Comparison of ENCODE assay signal across 19 cellular contexts in the genomic region with DNA sequence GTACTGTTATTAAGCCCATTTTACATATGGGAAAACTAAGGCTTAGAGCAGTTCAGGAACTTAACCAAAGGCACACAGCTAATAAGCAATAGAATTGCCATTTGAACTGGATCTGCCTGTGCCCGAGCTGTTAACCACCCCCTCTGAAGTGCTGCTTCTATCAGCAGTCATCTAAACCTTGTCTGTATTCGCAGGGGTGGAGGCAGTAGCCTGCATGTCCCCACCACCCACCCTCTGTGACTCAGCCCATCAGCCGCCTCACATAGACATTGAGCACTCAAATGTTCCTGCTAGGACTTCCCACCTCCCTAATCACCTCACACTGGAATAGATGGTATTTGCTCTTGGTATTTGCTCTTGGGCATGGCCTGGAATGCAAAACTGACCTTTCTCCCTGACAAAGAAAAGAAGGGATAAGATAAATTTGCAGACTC. TPM values are rescaled to one million over a fixed set of nuclear protein-coding genes. Genes with fewer than 3 reads are reported as not detected.
DNase-seq lines count a peak whose midpoint lies in the region; ATAC-seq and TF ChIP-seq lines count a peak whose summit lies in the region.
"Had no signal": no experiment of that assay in that cellular context is flagged by ENCODE, and none has a peak within 500 bp of the region (broad histone marks: within the 10 kb centered on the region; RNA-seq: fewer than 3 reads in every experiment).

No MANE protein-coding gene starts in this region.

- no peak for ATAC-seq in GM21717 (IDR thresholded peaks at IDR 0.05; ENCODE audit: unreplicated experiment)
- ATAC-seq: GM12878; naive thymus-derived CD4-positive, alpha-beta T cell had no signal

- H3K4me3 ChIP-seq in H7 (ENCODE audit: insufficient read depth, low read depth, low read length): no peak overlapping the region
- H3K4me3 ChIP-seq: GM12878, skin epidermis had no signal

- peaks cover 0 to 3% (median 0%) of the 10 kb centered on the region in 5 experiments for H3K9me3 Mint-ChIP-seq in brain
- H3K9me3 Mint-ChIP-seq: naive thymus-derived CD4-positive, alpha-beta T cell had no signal

- H3K36me3 ChIP-seq in H7 (replicated peaks; ENCODE audit: control insufficient read depth, insufficient read depth, low read length): peaks cover 2% of the 10 kb centered on the region

- H3K4me3 Mint-ChIP-seq in brain: no peak overlapping the region
- H3K4me3 Mint-ChIP-seq: naive thymus-derived CD4-positive, alpha-beta T cell had no signal

- peaks cover 66% of the 10 kb centered on the region for H3K36me3 Mint-ChIP-seq in brain
- H3K36me3 Mint-ChIP-seq: naive thymus-derived CD4-positive, alpha-beta T cell had no signal

- no peaks in the 10 kb centered on the region for H3K27me3 ChIP-seq in H7 (ENCODE audit: control insufficient read depth, insufficient read depth, low read length)

- no peak for TF ChIP-seq CTCF in brain (conservative IDR thresholded peaks at IDR 0.05)

- H3K27ac Mint-ChIP-seq in brain: peak overlapping the region in 3 of 5 experiments; percentile 36 to 52 (median 51)
- H3K27ac Mint-ChIP-seq: naive thymus-derived CD4-positive, alpha-beta T cell had no signal

- peak overlapping the region; percentile 77 for H3K27ac ChIP-seq in temporal lobe (ENCODE audit: low read depth, low read length)
- H3K27ac ChIP-seq: epithelial cell of prostate, skin epidermis, VCaP had no signal

- peaks cover 51% of the 10 kb centered on the region for H3K4me1 Mint-ChIP-seq in brain

- DNase-seq in activated CD8-positive, alpha-beta memory T cell treated with anti-CD3 and anti-CD28 coated beads for 24 hours: peak; percentile 50
- DNase-seq in activated CD8-positive, alpha-beta memory T cell treated with anti-CD3 and anti-CD28 coated beads, Interleukin-2, amount 50 U/mL, for 4 hours: no peak
- peak; percentile 98 for DNase-seq in islet precursor cell
- DNase-seq in H7: no peak
- DNase-seq in SHP77 treated with DMSO at 0.1 percent for 48 hours (lab: John Stamatoyannopoulos, UW): no peak
- DNase-seq: activated T-cell treated with anti-CD3 and anti-CD28 coated beads for 4 hours; aorta; DMS 273 treated with DMSO at 0.1 percent for 48 hours; MM.1S; naive thymus-derived CD4-positive, alpha-beta T cell; NCI-H510A; SIG-M5 had no signal

- no peaks in the 10 kb centered on the region for H3K27me3 Mint-ChIP-seq in brain

RNA-seq across cellular contexts. Expression of gene DKK3, which starts 16.2 kb away (rescaled TPM):
- polyA plus RNA-seq in brain (ENCODE audit: insufficient read depth, low read depth, low replicate concordance): 236 TPM
- total RNA-seq in temporal lobe: 197 TPM
- 8.8 and 15.3 TPM in 2 replicates for total RNA-seq in H7 (2014; rRNA removed; shearing (Covaris generic))

Comparison
In these comparisons a context has a peak if more than half of its experiments do, and no peak if none do; other contexts are left out.
1. DNase-seq: peak in activated CD8-positive, alpha-beta memory T cell treated with anti-CD3 and anti-CD28 coated beads for 24 hours (single experiment) and islet precursor cell (single experiment); none in activated CD8-positive, alpha-beta memory T cell treated with anti-CD3 and anti-CD28 coated beads, Interleukin-2, amount 50 U/mL, for 4 hours (single experiment), H7 (single experiment) and SHP77 treated with DMSO at 0.1 percent for 48 hours (single experiment).
2. RNA of gene DKK3, which starts 16.2 kb away (total RNA-seq): 197 TPM in temporal lobe (single experiment); 8.8 to 15.3 TPM in H7; every median in the first group is over 10 times any median in the second.